In the genomic region with DNA sequence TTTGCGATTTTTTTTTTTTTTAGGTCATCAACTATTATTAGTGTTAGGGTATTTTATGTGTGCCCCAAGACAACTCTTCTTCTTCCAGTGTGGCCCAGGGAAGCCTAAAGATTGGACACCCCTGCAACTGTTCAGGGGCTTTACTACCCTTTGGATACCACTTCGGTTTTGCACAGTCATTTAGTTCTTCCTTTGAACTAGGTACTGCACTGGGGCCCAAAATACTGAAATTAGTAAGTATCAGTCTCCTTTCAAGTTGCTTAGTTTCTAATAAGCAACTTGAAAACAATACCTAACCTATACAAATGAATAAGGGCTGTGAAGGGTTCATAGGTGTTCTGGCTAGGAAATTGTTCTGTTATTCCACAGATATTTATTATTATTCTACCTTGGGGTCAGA, we compare ENCODE assay signal across 11 cellular contexts. TPM values are rescaled to one million over a fixed set of nuclear protein-coding genes. Genes with fewer than 3 reads are reported as not detected.
DNase-seq lines count a peak whose midpoint lies in the region; ATAC-seq and TF ChIP-seq lines count a peak whose summit lies in the region.
"Had no signal": no experiment of that assay in that cellular context is flagged by ENCODE, and none has a peak within 500 bp of the region (broad histone marks: within the 10 kb centered on the region; RNA-seq: fewer than 3 reads in every experiment).

No MANE protein-coding gene starts in this region.

- peak; percentile 81 for ATAC-seq in GM19324 (IDR thresholded peaks at IDR 0.05; ENCODE audit: low FRiP score, unreplicated experiment)
- ATAC-seq in HG02623 (IDR thresholded peaks at IDR 0.05; ENCODE audit: unreplicated experiment): peak; percentile 97
- peak; percentile 96 for ATAC-seq in HG03378 (IDR thresholded peaks at IDR 0.05; ENCODE audit: unreplicated experiment)
- no peak for ATAC-seq in CD4-positive, alpha-beta T cell (ENCODE audit: poor library complexity)

- H3K36me3 ChIP-seq in neuronal stem cell (replicated peaks in 1 of 2; ENCODE audit: control insufficient read depth in 2 of 2, insufficient read depth in 2 of 2, low read length in 2 of 2): peaks cover 1 to 18% of the 10 kb centered on the region in 2 donors

- H3K9me3 Mint-ChIP-seq in CD4-positive, alpha-beta T cell: no peaks in the 10 kb centered on the region
- H3K9me3 Mint-ChIP-seq: T-helper 1 cell treated with Interleukin-12 subunit alpha and Interleukin-12 subunit beta and Interleukin-4 antibody, amounts not matched to agents 30 μg/mL and 1 μg/mL, for 36 hours had no signal

- no peak overlapping the region for H2BK120ac ChIP-seq in neuronal stem cell (ENCODE audit: low read depth, low read length)

- CTCF ChIA-PET in CD4-positive, alpha-beta T cell (lab: Charles Lee): no interaction called here

- no peaks in the 10 kb centered on the region for H3K27me3 Mint-ChIP-seq in CD4-positive, alpha-beta T cell

- no peak overlapping the region for H3K23ac ChIP-seq in neuronal stem cell (ENCODE audit: low read depth, low read length, poor library complexity)

- no CpG with 5 or more reads among the region's 2 CpGs for WGBS in neuronal stem cell (ENCODE audit: extremely low coverage in 2 of 2, insufficient read length in 2 of 2, insufficient replicate concordance in 1 of 2), 2 donors

- H3K79me1 ChIP-seq in neuronal stem cell (ENCODE audit: low read depth, low read length): no peaks in the 10 kb centered on the region

- no peaks in the 10 kb centered on the region for H3K9me3 ChIP-seq in neuronal stem cell (replicated peaks in 1 of 2; ENCODE audit: control insufficient read depth in 2 of 2, insufficient read depth in 1 of 2, low read depth in 1 of 2, low read length in 2 of 2)
- no peaks in the 10 kb centered on the region for H3K9me3 ChIP-seq in CD4-positive, alpha-beta T cell (ENCODE audit: control insufficient read depth, low read length)

- in situ Hi-C loops in GM13976 (cut with MboI; ENCODE audit: low sequenced_read_pairs, unreplicated experiment): loop anchor here (5.0 to 25.0 kb wide), 2 partner anchors 273 to 668 kb away; a partner anchor contains a TSS

- DNase-seq in GM13976 (ENCODE audit: low spot score) (peak; percentile 10), neuronal stem cell (ENCODE audit: low spot score) (no peak), NCI-H2029 treated with DMSO at 0.1 percent for 48 hours (lab: John Stamatoyannopoulos, UW) (no peak), HPDE6-E6E7 (ENCODE audit: extremely low spot score) (no peak)
- no peak for DNase-seq in CD4-positive, alpha-beta T cell
- DNase-seq: MM.1S; stimulated activated CD4-positive, alpha-beta T cell treated with anti-CD3 and anti-CD28 coated beads, Interleukin-15, amount 100 ng/mL, for 24 hours had no signal

- H4K91ac ChIP-seq in neuronal stem cell (ENCODE audit: low read depth, low read length, poor library complexity): no peak overlapping the region

- no peak overlapping the region for H3K4me3 Mint-ChIP-seq in CD4-positive, alpha-beta T cell
- H3K4me3 Mint-ChIP-seq: T-helper 1 cell treated with Interleukin-12 subunit alpha and Interleukin-12 subunit beta and Interleukin-4 antibody, amounts not matched to agents 30 μg/mL and 1 μg/mL, for 36 hours had no signal

- no peak overlapping the region for H4K8ac ChIP-seq in neuronal stem cell (ENCODE audit: low read depth, low read length)

- no peak overlapping the region for H2BK12ac ChIP-seq in neuronal stem cell (ENCODE audit: low read length)

- no peaks in the 10 kb centered on the region for H3K27me3 ChIP-seq in neuronal stem cell (ENCODE audit: control insufficient read depth in 3 of 3, insufficient read depth in 3 of 3, low read depth in 1 of 3, low read length in 3 of 3)
- H3K27me3 ChIP-seq in CD4-positive, alpha-beta T cell (ENCODE audit: control insufficient read depth, insufficient read depth, low read length): no peaks in the 10 kb centered on the region

- no peaks in the 10 kb centered on the region for H3K4me1 Mint-ChIP-seq in CD4-positive, alpha-beta T cell (ENCODE audit: low read depth)

- no peak overlapping the region for H3K18ac ChIP-seq in neuronal stem cell (ENCODE audit: low read length)

- intact Hi-C loops in CD4-positive, alpha-beta T cell (cut with DNase I, micrococcal nuclease): loop anchor here in 1 of 2 experiments (10.0 kb wide), 1 partner anchor 751 kb away; a partner anchor contains a TSS

- H3K4me2 ChIP-seq in neuronal stem cell (ENCODE audit: insufficient read depth, low read length, poor library complexity, severe bottlenecking): no peak overlapping the region

- H3K14ac ChIP-seq in neuronal stem cell (ENCODE audit: low read length): no peak overlapping the region

- peaks cover 47% of the 10 kb centered on the region for H3K36me3 Mint-ChIP-seq in CD4-positive, alpha-beta T cell (ENCODE audit: low read depth)

- H2AK5ac ChIP-seq in neuronal stem cell (ENCODE audit: low read depth, low read length): no peak overlapping the region

- no peak overlapping the region for H2BK5ac ChIP-seq in neuronal stem cell (ENCODE audit: low read length)

- H3K4ac ChIP-seq in neuronal stem cell (ENCODE audit: low read length): no peak overlapping the region

- H3K27ac Mint-ChIP-seq in CD4-positive, alpha-beta T cell: no peak overlapping the region
- H3K27ac Mint-ChIP-seq: T-helper 1 cell treated with Interleukin-12 subunit alpha and Interleukin-12 subunit beta and Interleukin-4 antibody, amounts not matched to agents 30 μg/mL and 1 μg/mL, for 36 hours had no signal

- no peak overlapping the region for H2BK15ac ChIP-seq in neuronal stem cell (ENCODE audit: low read length)

- POLR2A ChIA-PET in CD4-positive, alpha-beta T cell (lab: Charles Lee): no interaction called here

- no peaks in the 10 kb centered on the region for H3K4me1 ChIP-seq in neuronal stem cell (ENCODE audit: control insufficient read depth in 2 of 2, insufficient read depth in 1 of 2, low read depth in 1 of 2, low read length in 2 of 2)

- no peak overlapping the region for H3K27ac ChIP-seq in neuronal stem cell (replicated peaks; ENCODE audit: low read length)
- H3K27ac ChIP-seq in CD4-positive, alpha-beta T cell (ENCODE audit: low read depth, low read length): no peak overlapping the region

- H3K4me3 ChIP-seq in neuronal stem cell (ENCODE audit: low read length in 2 of 2): no peak overlapping the region

- no peak overlapping the region for H2AFZ ChIP-seq in neuronal stem cell (ENCODE audit: low read length)

- H3K9ac ChIP-seq in neuronal stem cell (ENCODE audit: low read depth, low read length, poor library complexity): no peak overlapping the region

- TF ChIP-seq CTCF in GM13976 (IDR thresholded peaks at IDR 0.05; ENCODE audit: borderline replicate concordance, control extremely low read depth, extremely low read depth, insufficient read depth, missing control alignments): no peak
- no peak for TF ChIP-seq CTCF in CD4-positive, alpha-beta T cell (IDR thresholded peaks at IDR 0.05)

RNA-seq across cellular contexts. Expression of a gene that starts 45.3 kb away (rescaled TPM):
- 105 TPM for polyA plus RNA-seq in neuronal stem cell (2013, experiment 1 of 2)
- polyA plus RNA-seq in neuronal stem cell (2013, experiment 2 of 2): 112 TPM
- total RNA-seq in CD4-positive, alpha-beta T cell: 10 to 100 TPM; 14.2 to 14.5 TPM

RNA-seq across cellular contexts. Expression of a gene that starts 45.6 kb away (rescaled TPM):
- 70.2 TPM for polyA plus RNA-seq in neuronal stem cell (2013, experiment 1 of 2)
- polyA plus RNA-seq in neuronal stem cell (2013, experiment 2 of 2): 71.6 TPM
- 10 to 100 TPM; 18.4 to 21.4 TPM for total RNA-seq in CD4-positive, alpha-beta T cell
